ENCODE assay signal across 21 cellular contexts in the genomic region with DNA sequence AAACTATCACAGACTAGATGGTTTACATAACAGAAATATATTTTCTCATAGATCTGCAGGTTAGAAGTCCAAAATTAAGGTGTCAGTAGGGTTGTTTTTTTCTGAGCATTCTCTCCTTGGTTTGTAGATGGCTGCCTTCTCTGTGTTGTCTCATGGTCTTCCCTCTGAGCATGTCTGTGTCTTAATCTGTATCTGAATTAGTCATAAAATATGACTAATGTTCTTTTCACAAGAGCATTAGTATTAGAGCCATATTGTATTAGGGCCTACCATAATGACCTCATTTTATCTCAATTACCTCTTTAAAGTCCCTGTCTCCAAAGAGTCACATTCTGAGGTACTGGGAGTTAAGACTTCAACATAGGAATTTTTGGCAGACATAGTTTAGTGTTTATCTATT.
"Had no signal": no experiment of that assay in that cellular context is flagged by ENCODE, and none has a peak within 500 bp of the region (broad histone marks: within the 10 kb centered on the region; RNA-seq: fewer than 3 reads in every experiment).

No MANE protein-coding gene starts in this region.

- H3K9me3 Mint-ChIP-seq: activated CD4-positive, alpha-beta memory T cell treated with anti-CD3 and anti-CD28 coated beads for 36 hours; activated naive CD4-positive, alpha-beta T cell treated with anti-CD3 and anti-CD28 coated beads for 36 hours; activated T-cell treated with anti-CD3 and anti-CD28 coated beads, Interleukin-2, amount 50 U/mL, for 72 hours; nephron had no signal

- H3K36me3 ChIP-seq: esophagus squamous epithelium, left ventricle myocardium inferior, neutrophil, ovary, upper lobe of right lung had no signal

- H3K9me3 ChIP-seq: esophagus squamous epithelium, left ventricle myocardium inferior, neutrophil, ovary, psoas muscle, upper lobe of right lung had no signal

- H3K27ac Mint-ChIP-seq: activated CD4-positive, alpha-beta memory T cell treated with anti-CD3 and anti-CD28 coated beads for 36 hours; activated naive CD4-positive, alpha-beta T cell treated with anti-CD3 and anti-CD28 coated beads for 36 hours; activated T-cell treated with anti-CD3 and anti-CD28 coated beads, Interleukin-2, amount 50 U/mL, for 72 hours; nephron had no signal

- H3K4me3 ChIP-seq: coronary artery, esophagus squamous epithelium, left ventricle myocardium inferior, ovary, psoas muscle, upper lobe of right lung had no signal

- DNase-seq: activated CD4-positive, alpha-beta memory T cell treated with anti-CD3 and anti-CD28 coated beads for 36 hours; activated CD4-positive, alpha-beta T cell treated with anti-CD3 and anti-CD28 coated beads for 4 hours; activated effector memory CD4-positive, alpha-beta T cell treated with Interleukin-2 at 50 U/mL for 16 hours; activated naive CD4-positive, alpha-beta T cell treated with anti-CD3 and anti-CD28 coated beads for 36 hours; activated T-cell treated with anti-CD3 and anti-CD28 coated beads, Interleukin-2, amount 50 U/mL, for 72 hours; amygdala; cerebellar nuclear complex; esophagus squamous epithelium; foreskin fibroblast; left ventricle myocardium inferior; ovary; psoas muscle; right cardiac atrium; stimulated activated CD4-positive, alpha-beta T cell treated with anti-CD3 and anti-CD28 coated beads, Interleukin-12 subunit alpha, Interleukin-12 subunit beta, amount 100 ng/mL, for 4 hours; stimulated activated CD4-positive, alpha-beta T cell treated with anti-CD3 and anti-CD28 coated beads, Interleukin-4, amount 100 ng/mL, for 4 hours; stimulated activated naive CD8-positive, alpha-beta T cell treated with anti-CD3 and anti-CD28 coated beads, Interleukin-15, Interleukin-2, amounts not matched to agents 100 U/mL and 50 U/mL, for 24 hours; T-helper 9 cell; upper lobe of right lung had no signal

- ATAC-seq: activated T-cell treated with anti-CD3 and anti-CD28 coated beads, Interleukin-2, amount 50 U/mL, for 72 hours; psoas muscle; right cardiac atrium; stimulated activated naive CD8-positive, alpha-beta T cell treated with anti-CD3 and anti-CD28 coated beads, Interleukin-15, Interleukin-2, amounts not matched to agents 100 U/mL and 50 U/mL, for 24 hours; upper lobe of right lung had no signal

- H3K4me1 ChIP-seq: esophagus squamous epithelium, left ventricle myocardium inferior, psoas muscle, upper lobe of right lung had no signal

- H3K4me3 Mint-ChIP-seq: activated CD4-positive, alpha-beta memory T cell treated with anti-CD3 and anti-CD28 coated beads for 36 hours; activated naive CD4-positive, alpha-beta T cell treated with anti-CD3 and anti-CD28 coated beads for 36 hours; activated T-cell treated with anti-CD3 and anti-CD28 coated beads, Interleukin-2, amount 50 U/mL, for 72 hours; nephron had no signal

- H3K27ac ChIP-seq: coronary artery, esophagus squamous epithelium, left ventricle myocardium inferior, neutrophil, ovary, psoas muscle, upper lobe of right lung had no signal

- H3K27me3 ChIP-seq: esophagus squamous epithelium, neutrophil, ovary, upper lobe of right lung had no signal

- H3K36me3 Mint-ChIP-seq: activated CD4-positive, alpha-beta memory T cell treated with anti-CD3 and anti-CD28 coated beads for 36 hours had no signal
